Comparison of ENCODE assay signal across 29 cellular contexts in genomic region chr18:42959528-42959927, GRCh38.
"Had no signal": no experiment of that assay in that cellular context is flagged by ENCODE, and none has a peak within 500 bp of the region (broad histone marks: within the 10 kb centered on the region; RNA-seq: fewer than 3 reads in every experiment).

No MANE protein-coding gene starts in this region.

- H3K27ac Mint-ChIP-seq: dendritic cell treated with granulocyte-macrophage colony-stimulating factor and Interleukin-4, amounts not matched to agents 40 ng/mL and 50 ng/mL, for 4 days; effector memory CD8-positive, alpha-beta T cell; endodermal cell had no signal

- H3K36me3 ChIP-seq: colonic mucosa, esophagus muscularis mucosa, esophagus squamous epithelium, gastrocnemius medialis, gastroesophageal sphincter, heart left ventricle, heart right ventricle had no signal

- FAIRE-seq: colon, endometrium, endothelial cell of umbilical vein, frontal cortex had no signal

- ATAC-seq: effector memory CD8-positive, alpha-beta T cell; esophagus mucosa; foreskin keratinocyte; gastrocnemius medialis; gastroesophageal sphincter; heart left ventricle; heart right ventricle had no signal

- H3K27me3 ChIP-seq: colonic mucosa, dorsolateral prefrontal cortex, esophagus muscularis mucosa, esophagus squamous epithelium, foreskin keratinocyte, gastrocnemius medialis, gastroesophageal sphincter, heart left ventricle, heart right ventricle had no signal

- H3K9me3 Mint-ChIP-seq: dendritic cell treated with granulocyte-macrophage colony-stimulating factor and Interleukin-4, amounts not matched to agents 40 ng/mL and 50 ng/mL, for 4 days; endodermal cell had no signal

- H3K9me3 ChIP-seq: colonic mucosa, esophagus muscularis mucosa, esophagus squamous epithelium, gastrocnemius medialis, gastroesophageal sphincter, heart left ventricle, heart right ventricle had no signal

- H3K27me3 Mint-ChIP-seq: dendritic cell treated with granulocyte-macrophage colony-stimulating factor and Interleukin-4, amounts not matched to agents 40 ng/mL and 50 ng/mL, for 4 days; effector memory CD8-positive, alpha-beta T cell had no signal

- DNase-seq: colonic mucosa; cortex of kidney; dermis blood vessel endothelial cell; dorsolateral prefrontal cortex; effector CD4-positive, alpha-beta T cell; effector CD8-positive, alpha-beta T cell; effector memory CD4-positive, alpha-beta T cell; effector memory CD8-positive, alpha-beta T cell; endodermal cell; erythroblast; esophagus squamous epithelium; foreskin fibroblast; foreskin keratinocyte; foreskin melanocyte; gastrocnemius medialis; glutamatergic neuron; head of caudate nucleus; heart left ventricle; heart right ventricle had no signal

- H3K27ac ChIP-seq: colonic mucosa, coronary artery, dorsolateral prefrontal cortex, epithelial cell of prostate, esophagus muscularis mucosa, esophagus squamous epithelium, foreskin keratinocyte, gastrocnemius medialis, gastroesophageal sphincter, heart left ventricle, heart right ventricle had no signal

- H3K4me1 ChIP-seq: colonic mucosa, esophagus muscularis mucosa, esophagus squamous epithelium, foreskin keratinocyte, gastrocnemius medialis, gastroesophageal sphincter, heart right ventricle had no signal

- H3K4me3 ChIP-seq: colonic mucosa, coronary artery, dorsolateral prefrontal cortex, esophagus muscularis mucosa, esophagus squamous epithelium, gastrocnemius medialis, gastroesophageal sphincter, heart left ventricle, heart right ventricle had no signal

- H3K4me3 Mint-ChIP-seq: dendritic cell treated with granulocyte-macrophage colony-stimulating factor and Interleukin-4, amounts not matched to agents 40 ng/mL and 50 ng/mL, for 4 days; effector memory CD8-positive, alpha-beta T cell; endodermal cell had no signal
